Comparison of ENCODE assay signal across 1 cellular context in the genomic region with DNA sequence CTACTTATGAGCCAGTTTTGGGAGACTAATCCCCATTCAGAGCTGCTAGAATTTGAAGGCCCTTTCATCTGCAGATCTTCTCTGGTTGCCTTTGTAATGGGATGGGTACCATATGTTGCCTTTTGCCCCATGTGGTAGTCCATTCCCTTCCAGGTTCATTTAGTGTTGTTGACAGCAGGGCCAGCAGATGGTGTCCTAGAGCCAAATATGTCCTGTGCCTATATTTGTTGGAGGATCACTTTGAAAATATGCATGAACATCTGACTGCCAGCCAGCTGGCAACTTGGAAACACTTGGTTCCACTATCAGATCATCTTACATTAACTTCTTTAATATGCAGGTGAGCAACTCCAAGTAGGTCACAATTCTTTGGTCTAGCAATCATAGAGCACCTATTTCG.
TF ChIP-seq lines count a peak whose summit lies in the region.

No MANE protein-coding gene starts in this region.

TF ChIP-seq in HepG2, 621 proteins besides CTCF, POLR2A, EP300 and RAD21 (continued from another document):
- TF ChIP-seq ZBTB4 (CRISPR knock-in tag; IDR thresholded peaks at IDR 0.05; ENCODE audit: borderline replicate concordance) (no peak), SIN3B (IDR thresholded peaks at IDR 0.05; ENCODE audit: low read length) (no peak)
